In the genomic region with DNA sequence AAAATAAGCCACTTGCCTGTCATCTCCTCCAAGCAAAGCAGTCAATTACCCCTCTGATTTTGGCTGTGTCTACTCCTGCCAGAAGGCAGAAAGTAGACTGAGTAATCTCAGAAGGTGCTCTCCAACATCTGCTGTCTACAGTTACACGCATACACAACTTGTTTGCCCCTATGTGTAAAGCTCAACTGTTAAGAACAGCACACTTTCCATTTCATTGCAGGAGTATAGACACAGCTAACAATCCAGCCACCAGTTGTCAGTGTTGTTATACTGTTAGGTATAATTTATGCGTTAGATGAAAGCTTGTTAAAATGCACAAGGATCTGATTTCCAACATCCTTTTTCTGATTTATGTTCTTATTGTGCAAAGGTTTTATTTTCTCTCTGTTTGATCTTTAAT, we compare ENCODE assay signal across 16 cellular contexts.
DNase-seq lines count a peak whose midpoint lies in the region; ATAC-seq lines count a peak whose summit lies in the region.
"Had no signal": no experiment of that assay in that cellular context is flagged by ENCODE, and none has a peak within 500 bp of the region (broad histone marks: within the 10 kb centered on the region; RNA-seq: fewer than 3 reads in every experiment).

No MANE protein-coding gene starts in this region.

- intact Hi-C loops in left colon (cut with DNase I, micrococcal nuclease): no loop called here

- peak overlapping the region; percentile 82 for H3K27ac Mint-ChIP-seq in activated naive CD8-positive, alpha-beta T cell
- no peak overlapping the region for H3K27ac Mint-ChIP-seq in activated naive CD8-positive, alpha-beta T cell treated with anti-CD3 and anti-CD28 coated beads, Interleukin-2, amount 50 U/mL, for 24 hours
- H3K27ac Mint-ChIP-seq in central memory CD8-positive, alpha-beta T cell (ENCODE audit: low read depth): peak overlapping the region; percentile 38
- H3K27ac Mint-ChIP-seq: HFFc6 had no signal

- peaks cover 20% of the 10 kb centered on the region for H3K36me3 Mint-ChIP-seq in activated naive CD8-positive, alpha-beta T cell
- H3K36me3 Mint-ChIP-seq in activated naive CD8-positive, alpha-beta T cell treated with anti-CD3 and anti-CD28 coated beads, Interleukin-2, amount 50 U/mL, for 24 hours (ENCODE audit: low read depth): peaks cover 25% of the 10 kb centered on the region
- H3K36me3 Mint-ChIP-seq in central memory CD8-positive, alpha-beta T cell (ENCODE audit: insufficient read depth): peaks cover 17% of the 10 kb centered on the region

- H3K27me3 Mint-ChIP-seq in activated naive CD8-positive, alpha-beta T cell: no peaks in the 10 kb centered on the region
- H3K27me3 Mint-ChIP-seq in activated naive CD8-positive, alpha-beta T cell treated with anti-CD3 and anti-CD28 coated beads, Interleukin-2, amount 50 U/mL, for 24 hours: no peaks in the 10 kb centered on the region
- H3K27me3 Mint-ChIP-seq in central memory CD8-positive, alpha-beta T cell: no peaks in the 10 kb centered on the region

- peak overlapping the region; percentile 2 for H3K4me3 Mint-ChIP-seq in activated naive CD8-positive, alpha-beta T cell
- no peak overlapping the region for H3K4me3 Mint-ChIP-seq in activated naive CD8-positive, alpha-beta T cell treated with anti-CD3 and anti-CD28 coated beads, Interleukin-2, amount 50 U/mL, for 24 hours
- peak overlapping the region; percentile 27 for H3K4me3 Mint-ChIP-seq in central memory CD8-positive, alpha-beta T cell
- H3K4me3 Mint-ChIP-seq: HFFc6 had no signal

- H3K9me3 Mint-ChIP-seq in activated naive CD8-positive, alpha-beta T cell (ENCODE audit: low read depth): no peaks in the 10 kb centered on the region
- H3K9me3 Mint-ChIP-seq in activated naive CD8-positive, alpha-beta T cell treated with anti-CD3 and anti-CD28 coated beads, Interleukin-2, amount 50 U/mL, for 24 hours: no peaks in the 10 kb centered on the region
- no peaks in the 10 kb centered on the region for H3K9me3 Mint-ChIP-seq in central memory CD8-positive, alpha-beta T cell
- H3K9me3 Mint-ChIP-seq: HFFc6 had no signal

- no peak for DNase-seq in activated naive CD8-positive, alpha-beta T cell treated with anti-CD3 and anti-CD28 coated beads, Interleukin-2, amount 50 U/mL, for 24 hours
- peak; percentile 47 for DNase-seq in NCI-H524 treated with DMSO at 0.1 percent for 48 hours (lab: John Stamatoyannopoulos, UW)
- no peak for DNase-seq in central memory CD8-positive, alpha-beta T cell (ENCODE audit: low spot score in 2 of 2)
- no peak for DNase-seq in left colon
- DNase-seq: foreskin fibroblast; HFFc6; left ventricle myocardium inferior; NCI-H2029 treated with DMSO at 0.1 percent for 48 hours; NCI-H510A treated with DMSO at 0.1 percent for 48 hours; Peyer's patch; posterior cingulate gyrus; stimulated activated CD4-positive, alpha-beta T cell treated with anti-CD3 and anti-CD28 coated beads, Interleukin-4, amount 100 ng/mL, for 24 hours; stimulated activated CD8-positive, alpha-beta memory T cell treated with anti-CD3 and anti-CD28 coated beads, Interleukin-4, amount 100 ng/mL, for 48 hours had no signal

- ATAC-seq in activated naive CD8-positive, alpha-beta T cell treated with anti-CD3 and anti-CD28 coated beads, Interleukin-2, amount 50 U/mL, for 24 hours: no peak
- ATAC-seq in central memory CD8-positive, alpha-beta T cell (replicated peaks; ENCODE audit: extremely low read depth, poor library complexity, severe bottlenecking): no peak
- ATAC-seq in left colon: no peak
- ATAC-seq in HG03354 (IDR thresholded peaks at IDR 0.05; ENCODE audit: poor library complexity, severe bottlenecking, unreplicated experiment): no peak
- no peak for ATAC-seq in GM21717 (IDR thresholded peaks at IDR 0.05; ENCODE audit: unreplicated experiment)

- H3K4me1 Mint-ChIP-seq in activated naive CD8-positive, alpha-beta T cell (ENCODE audit: low read depth): peaks cover 91% of the 10 kb centered on the region
- peaks cover 69% of the 10 kb centered on the region for H3K4me1 Mint-ChIP-seq in activated naive CD8-positive, alpha-beta T cell treated with anti-CD3 and anti-CD28 coated beads, Interleukin-2, amount 50 U/mL, for 24 hours
- H3K4me1 Mint-ChIP-seq in central memory CD8-positive, alpha-beta T cell: peaks cover 88% of the 10 kb centered on the region
